8 cellular contexts compared by ENCODE assay signal in genomic region chrX:45769919-45770582, GRCh38.
DNase-seq lines count a peak whose midpoint lies in the region; ATAC-seq, FAIRE-seq and TF ChIP-seq lines count a peak whose summit lies in the region.

No MANE protein-coding gene starts in this region.

- ATAC-seq in GM18511 (IDR thresholded peaks at IDR 0.05; ENCODE audit: unreplicated experiment) (peak; percentile 86), HG02852 (IDR thresholded peaks at IDR 0.05; ENCODE audit: unreplicated experiment) (peak; percentile 62), K562 (peak; percentile 92)

- TF ChIP-seq POLR2A in K562 (conservative IDR thresholded peaks at IDR 0.05): no peak; the same call in 1 of the 2 replicates

- H3K4me2 ChIP-seq in K562 (ENCODE audit: insufficient read depth, low read length): peak overlapping the region; percentile 65; the same call in 1 of the 2 replicates

- TF ChIP-seq RAD21 in K562 (CRISPR knock-in tag; conservative IDR thresholded peaks at IDR 0.05 in 1 of 2, IDR thresholded peaks at IDR 0.05 in 1 of 2): no peak

- H3K27ac ChIP-seq in K562 (ENCODE audit: extremely low read depth, low read depth, low read length): peak overlapping the region; percentile 41

- no peaks in the 10 kb centered on the region; a peak in 2 of 5 replicates for H3K4me1 ChIP-seq in K562 (replicated peaks in 1 of 2; ENCODE audit: control insufficient read depth in 2 of 2, insufficient read depth in 2 of 2, low read length in 2 of 2)

- CTCF ChIA-PET in K562 (lab: Yijun Ruan, JAX; ENCODE audit: low intra/inter-chr PET ratio): no interaction called here

- WGBS in K562 (ENCODE audit: insufficient coverage, low coverage, missing lambda C conversion rate): 0% methylated on average over 9 of the region's 13 CpGs

- H3K9me3 ChIP-seq in K562 (replicated peaks; ENCODE audit: control insufficient read depth, insufficient read depth, low read depth, low read length): no peaks in the 10 kb centered on the region

- peak overlapping the region in 1 of 2 experiments; percentile 60; a peak in 2 of 4 replicates for H3K9ac ChIP-seq in K562 (ENCODE audit: insufficient read depth in 1 of 2, low read depth in 2 of 2, low read length in 2 of 2)

- H3K79me2 ChIP-seq in K562 (ENCODE audit: control insufficient read depth, insufficient read depth, low read length): peaks cover 26% of the 10 kb centered on the region

- H3K36me3 ChIP-seq in K562 (ENCODE audit: control insufficient read depth, insufficient read depth, low read length): no peaks in the 10 kb centered on the region
- H3K36me3 ChIP-seq in kidney epithelial cell (ENCODE audit: control insufficient read depth, insufficient read depth, low read length): no peaks in the 10 kb centered on the region

- H3K4me3 ChIP-seq in K562 (peak overlapping the region; percentile 39), kidney epithelial cell (ENCODE audit: low read depth, low read length) (peak overlapping the region; percentile 52)

- H3K27me3 ChIP-seq in K562 (ENCODE audit: control insufficient read depth in 2 of 2, insufficient read depth in 2 of 2, low read length in 2 of 2) (no peaks in the 10 kb centered on the region), kidney epithelial cell (ENCODE audit: control insufficient read depth, insufficient read depth, low read length) (no peaks in the 10 kb centered on the region)

- intact Hi-C loops in K562 (cut with micrococcal nuclease): no loop called here

- no peak for TF ChIP-seq CTCF in K562 (IDR thresholded peaks at IDR 0.05 in 2 of 3, conservative IDR thresholded peaks at IDR 0.05 in 1 of 3; ENCODE audit: insufficient read depth in 2 of 3, low read depth in 1 of 3, low read length in 3 of 3)
- TF ChIP-seq CTCF in kidney epithelial cell (IDR thresholded peaks at IDR 0.05; ENCODE audit: insufficient read depth, low read length, poor library complexity, severe bottlenecking): no peak

- POLR2A ChIA-PET in K562 (lab: Yijun Ruan, JAX): interaction anchor here (0.9 kb wide), 2 partner anchors 24 to 1709 kb away, joined by 3 to 4 read pairs; no protein-coding TSS in a partner anchor

- no peaks in the 10 kb centered on the region for H3K9me1 ChIP-seq in K562 (ENCODE audit: control insufficient read depth, insufficient read depth, low read length)

- FAIRE-seq in K562 (lab: Jason Lieb, UNC): no peak

- H4K20me1 ChIP-seq in K562 (replicated peaks; ENCODE audit: control insufficient read depth, insufficient read depth, low read length): no peaks in the 10 kb centered on the region

- peak overlapping the region; percentile 81; the same call in 1 of the 2 replicates for H2AFZ ChIP-seq in K562 (ENCODE audit: low read depth, low read length)

- DNase-seq in ACHN: peak; percentile 80
- DNase-seq in K562 (ENCODE audit: extremely low read depth in 1 of 4, low spot score in 3 of 4): peak; percentile 41 to 73 (median 55)
- DNase-seq in kidney epithelial cell (ENCODE audit: low read depth): peak; percentile 76
- peak; percentile 53 for DNase-seq in stimulated activated CD4-positive, alpha-beta T cell treated with anti-CD3 and anti-CD28 coated beads, Interleukin-4, amount 100 ng/mL, for 24 hours
- no peak for DNase-seq in SK-N-DZ (ENCODE audit: low spot score)

- BruUV-seq in K562 (replicated peaks; lab: Mats Ljungman, UMichigan): no TSS peak

- in situ Hi-C loops in ACHN (cut with HindIII; ENCODE audit: low pct_ligation_motif_present, low pct_unique_long_range_greater_than_20kb, low sequenced_read_pairs): no loop called here
- in situ Hi-C loops in K562 (cut with MboI): no loop called here

- no peak for TF ChIP-seq EP300 in K562 (IDR thresholded peaks at IDR 0.05; ENCODE audit: low read length)

TF ChIP-seq in PFSK-1, 5 proteins besides CTCF, POLR2A, EP300 and RAD21:
- TF ChIP-seq POLR2AphosphoS5 (IDR thresholded peaks at IDR 0.05; ENCODE audit: low read depth, low read length) (peak; percentile 80), TAF1 (IDR thresholded peaks at IDR 0.05; ENCODE audit: borderline replicate concordance, insufficient read depth, low read length) (no peak; the same call in 1 of the 2 replicates), REST (IDR thresholded peaks at IDR 0.05; ENCODE audit: insufficient read depth in 1 of 2, low read depth in 2 of 2, low read length in 2 of 2) (no peak), SIN3A (IDR thresholded peaks at IDR 0.05; ENCODE audit: borderline replicate concordance, insufficient read depth, low read length) (peak; percentile 72; the same call in 1 of the 2 replicates), FOXP2 (optimal IDR thresholded peaks at IDR 0.05; ENCODE audit: borderline replicate concordance, extremely low read depth, extremely low read length, insufficient read depth) (peak; percentile 16)
TF ChIP-seq in PFSK-1: peak in this region for 3.

TF ChIP-seq in K562, 482 proteins besides CTCF, POLR2A, EP300 and RAD21 (continues in another document):
- TF ChIP-seq BRD9 (IDR thresholded peaks at IDR 0.05; ENCODE audit: low read depth, partially characterized antibody): no peak
- TF ChIP-seq, protein P1, sequence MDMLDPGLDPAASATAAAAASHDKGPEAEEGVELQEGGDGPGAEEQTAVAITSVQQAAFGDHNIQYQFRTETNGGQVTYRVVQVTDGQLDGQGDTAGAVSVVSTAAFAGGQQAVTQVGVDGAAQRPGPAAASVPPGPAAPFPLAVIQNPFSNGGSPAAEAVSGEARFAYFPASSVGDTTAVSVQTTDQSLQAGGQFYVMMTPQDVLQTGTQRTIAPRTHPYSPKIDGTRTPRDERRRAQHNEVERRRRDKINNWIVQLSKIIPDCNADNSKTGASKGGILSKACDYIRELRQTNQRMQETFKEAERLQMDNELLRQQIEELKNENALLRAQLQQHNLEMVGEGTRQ (CRISPR knock-in tag; IDR thresholded peaks at IDR 0.05): peak; percentile 41; the same call in 1 of the 2 replicates
- no peak for TF ChIP-seq TEAD2 (tag; IDR thresholded peaks at IDR 0.05)
- TF ChIP-seq CHD1 (IDR thresholded peaks at IDR 0.05; ENCODE audit: low read length): no peak
- TF ChIP-seq KDM1A (IDR thresholded peaks at IDR 0.05): no peak
- TF ChIP-seq ZBTB8A (IDR thresholded peaks at IDR 0.05; ENCODE audit: partially characterized antibody): no peak
- TF ChIP-seq, protein P2, sequence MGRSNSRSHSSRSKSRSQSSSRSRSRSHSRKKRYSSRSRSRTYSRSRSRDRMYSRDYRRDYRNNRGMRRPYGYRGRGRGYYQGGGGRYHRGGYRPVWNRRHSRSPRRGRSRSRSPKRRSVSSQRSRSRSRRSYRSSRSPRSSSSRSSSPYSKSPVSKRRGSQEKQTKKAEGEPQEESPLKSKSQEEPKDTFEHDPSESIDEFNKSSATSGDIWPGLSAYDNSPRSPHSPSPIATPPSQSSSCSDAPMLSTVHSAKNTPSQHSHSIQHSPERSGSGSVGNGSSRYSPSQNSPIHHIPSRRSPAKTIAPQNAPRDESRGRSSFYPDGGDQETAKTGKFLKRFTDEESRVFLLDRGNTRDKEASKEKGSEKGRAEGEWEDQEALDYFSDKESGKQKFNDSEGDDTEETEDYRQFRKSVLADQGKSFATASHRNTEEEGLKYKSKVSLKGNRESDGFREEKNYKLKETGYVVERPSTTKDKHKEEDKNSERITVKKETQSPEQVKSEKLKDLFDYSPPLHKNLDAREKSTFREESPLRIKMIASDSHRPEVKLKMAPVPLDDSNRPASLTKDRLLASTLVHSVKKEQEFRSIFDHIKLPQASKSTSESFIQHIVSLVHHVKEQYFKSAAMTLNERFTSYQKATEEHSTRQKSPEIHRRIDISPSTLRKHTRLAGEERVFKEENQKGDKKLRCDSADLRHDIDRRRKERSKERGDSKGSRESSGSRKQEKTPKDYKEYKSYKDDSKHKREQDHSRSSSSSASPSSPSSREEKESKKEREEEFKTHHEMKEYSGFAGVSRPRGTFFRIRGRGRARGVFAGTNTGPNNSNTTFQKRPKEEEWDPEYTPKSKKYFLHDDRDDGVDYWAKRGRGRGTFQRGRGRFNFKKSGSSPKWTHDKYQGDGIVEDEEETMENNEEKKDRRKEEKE (IDR thresholded peaks at IDR 0.05; ENCODE audit: borderline replicate concordance in 1 of 2, control insufficient read depth in 1 of 2, low read depth in 2 of 2, low read length in 1 of 2): no peak
- TF ChIP-seq VEZF1 (CRISPR knock-in tag; IDR thresholded peaks at IDR 0.05): peak; percentile 35; the same call in 1 of the 2 replicates
- TF ChIP-seq ZNF695 (CRISPR knock-in tag; IDR thresholded peaks at IDR 0.05): no peak
- 0 out of 2 replicates have a peak, but pooled peaks have one; percentile 33 for TF ChIP-seq POLR2AphosphoS5 (IDR thresholded peaks at IDR 0.05; ENCODE audit: control insufficient read depth, insufficient read depth, low read depth, low read length)
- TF ChIP-seq NR4A1 (CRISPR knock-in tag; IDR thresholded peaks at IDR 0.05): no peak
- no peak for TF ChIP-seq NR4A1 (tag; IDR thresholded peaks at IDR 0.05)
- no peak for TF ChIP-seq HSF4 (CRISPR knock-in tag; IDR thresholded peaks at IDR 0.05; ENCODE audit: borderline replicate concordance)
